Comparison of ENCODE assay signal across 10 cellular contexts in the genomic region with DNA sequence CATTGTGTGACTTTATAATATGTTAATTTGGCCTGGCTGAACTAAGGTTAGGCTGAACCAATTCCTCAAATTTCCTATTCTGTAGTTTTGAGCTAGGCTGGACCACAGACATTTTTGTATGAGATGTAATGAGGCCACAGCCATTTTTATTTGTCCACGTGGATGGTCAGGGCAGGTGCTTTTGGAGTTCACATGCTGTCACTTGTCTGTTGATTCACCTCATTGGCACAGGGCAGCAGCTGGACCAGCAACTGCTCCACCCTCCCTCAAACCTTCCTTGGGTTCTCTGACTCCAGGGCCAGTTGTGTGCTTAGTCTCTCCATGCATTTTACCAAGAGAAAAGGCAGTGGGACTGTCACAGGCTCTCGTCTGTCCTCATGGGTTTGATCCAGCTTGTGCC.
"Had no signal": no experiment of that assay in that cellular context is flagged by ENCODE, and none has a peak within 500 bp of the region (broad histone marks: within the 10 kb centered on the region; RNA-seq: fewer than 3 reads in every experiment).

No MANE protein-coding gene starts in this region.

- ATAC-seq: HCT116, K562 had no signal

- H3K9me3 ChIP-seq: HAP-1 had no signal

- FAIRE-seq: H54, HTR-8/SVneo, K562 had no signal

- DNase-seq: GM23248, GOT3, HFFc6, IMR-90, KG1 had no signal

- H3K27ac ChIP-seq: GM23248 had no signal

- H3K4me1 ChIP-seq: HAP-1 had no signal

- H2AFZ ChIP-seq: GM23248 had no signal

- H3K9ac ChIP-seq: GM23248 had no signal

- H3K4me3 ChIP-seq: GM23248, HAP-1, K562 had no signal

- H3K36me3 ChIP-seq: HAP-1 had no signal
